In genomic region chr6:30685157-30685976, GRCh38 we compare ENCODE assay signal across 7 cellular contexts. TPM values are rescaled to one million over a fixed set of nuclear protein-coding genes. Genes with fewer than 3 reads are reported as not detected.
A peak's percentile ranks its signal among the peaks of the same experiment; 100 is the strongest.
DNase-seq lines count a peak whose midpoint lies in the region; FAIRE-seq and TF ChIP-seq lines count a peak whose summit lies in the region.

No MANE protein-coding gene starts in this region.

- TF ChIP-seq CTCF in H1 (IDR thresholded peaks at IDR 0.05; ENCODE audit: control extremely low read depth in 1 of 3, insufficient read depth in 1 of 3, low read depth in 1 of 3, low read length in 3 of 3) = peak in 1 of 3 experiments; percentile 19; a peak in 1 of 4 replicates

- H3K9me3 ChIP-seq in HAP-1 (no peaks in the 10 kb centered on the region), SJCRH30 (replicated peaks) (no peaks in the 10 kb centered on the region), H1 (ENCODE audit: insufficient read depth in 2 of 2, low read depth in 1 of 2, low read length in 1 of 2) (no peaks in the 10 kb centered on the region), neuron (ENCODE audit: low read length) (no peaks in the 10 kb centered on the region)

- peaks cover 4% of the 10 kb centered on the region; the same call in 1 of the 2 replicates for H3K79me1 ChIP-seq in H1 (ENCODE audit: low read depth, low read length)

- H4K20me1 ChIP-seq in H1 (replicated peaks in 1 of 2; ENCODE audit: control insufficient read depth in 1 of 2, insufficient read depth in 2 of 2, low read length in 2 of 2) = peaks cover 3 to 5% of the 10 kb centered on the region in 2 experiments

- no peak overlapping the region for H4K5ac ChIP-seq in H1 (ENCODE audit: insufficient read length, low read depth, low read length)

- peak overlapping the region; percentile 67 for H3K4me3 ChIP-seq in HAP-1
- H3K4me3 ChIP-seq in SJCRH30 = peak overlapping the region; percentile 83
- peak overlapping the region in 3 of 4 experiments; percentile 49 to 97 (median 82); a peak in 5 of 8 replicates for H3K4me3 ChIP-seq in H1 (ENCODE audit: extremely low read depth in 1 of 4, insufficient read depth in 2 of 4, low read depth in 3 of 4, low read length in 4 of 4)
- peak overlapping the region; percentile 68 for H3K4me3 ChIP-seq in neuron (ENCODE audit: low read length)

- no peak for TF ChIP-seq RAD21 in H1 (IDR thresholded peaks at IDR 0.05 in 1 of 2, conservative IDR thresholded peaks at IDR 0.05 in 1 of 2; ENCODE audit: low read depth in 2 of 2, low read length in 2 of 2)

- H3K36me3 ChIP-seq in HAP-1 (replicated peaks) (peaks cover 3% of the 10 kb centered on the region; the same call in 1 of the 2 replicates), SJCRH30 (no peaks in the 10 kb centered on the region; the same call in none of the 2 replicates), H1 (ENCODE audit: control insufficient read depth in 2 of 4, insufficient read depth in 4 of 4, low read length in 3 of 4) (no peaks in the 10 kb centered on the region; a peak in 1 of 8 replicates), neuron (ENCODE audit: insufficient read depth, low read length) (peaks cover 6% of the 10 kb centered on the region)

- no peak for TF ChIP-seq POLR2A in H1 (IDR thresholded peaks at IDR 0.05; ENCODE audit: control extremely low read depth in 1 of 2, low read depth in 2 of 2, low read length in 2 of 2)

- H3K27me3 ChIP-seq in HAP-1 (ENCODE audit: low read depth) (no peaks in the 10 kb centered on the region), SJCRH30 (no peaks in the 10 kb centered on the region), H1 (replicated peaks in 1 of 4; ENCODE audit: control insufficient read depth in 3 of 4, extremely low read depth in 1 of 4, insufficient read depth in 3 of 4, low read length in 3 of 4) (no peaks in the 10 kb centered on the region), neuron (ENCODE audit: insufficient read depth, low read length) (no peaks in the 10 kb centered on the region)

- no peak for TF ChIP-seq EP300 in H1 (IDR thresholded peaks at IDR 0.05; ENCODE audit: borderline replicate concordance in 1 of 2, low read depth in 2 of 2, low read length in 2 of 2)

- POLR2A ChIA-PET in H1 (lab: Charles Lee; ENCODE audit: partially characterized antibody) = interaction anchor here (0.6 to 18.7 kb wide), 8 partner anchors 9 to 39 kb away, joined by 3 to 388 read pairs (median 4); partner anchors contain the start of genes MDC1 and TUBB

- H3K18ac ChIP-seq in H1 (ENCODE audit: extremely low read depth, low read length) = peak overlapping the region; percentile 48; the same call in 1 of the 2 replicates

- CTCF ChIA-PET in H1 (lab: Charles Lee; ENCODE audit: partially characterized antibody) = interaction anchor here (0.6 to 11.0 kb wide), 11 partner anchors 10 to 230 kb away, joined by 3 to 147 read pairs (median 4); partner anchors contain the start of genes ATAT1 and DHX16

- H3K4ac ChIP-seq in H1 (replicated peaks; ENCODE audit: insufficient read length, low read depth, low read length) = no peak overlapping the region

- peaks cover 15% of the 10 kb centered on the region for H3K23me2 ChIP-seq in H1 (ENCODE audit: low read depth, low read length)

- in situ Hi-C loops in HAP-1 (cut with MboI; ENCODE audit: low sequenced_read_pairs) = no loop called here

- no peak overlapping the region for H3K14ac ChIP-seq in H1 (ENCODE audit: insufficient read length)

- no peak overlapping the region for H3K27ac ChIP-seq in SJCRH30
- no peak overlapping the region for H3K27ac ChIP-seq in H1 (ENCODE audit: low read depth, low read length)

- H2BK120ac ChIP-seq in H1 (replicated peaks; ENCODE audit: low read depth, low read length) = no peak overlapping the region

- FAIRE-seq in H1 (lab: Jason Lieb, UNC) = no peak

- H2BK20ac ChIP-seq in H1 (ENCODE audit: low read length) = no peak overlapping the region

- 0 out of 2 replicates have a peak overlapping the region, but pooled peaks have one; percentile 37 for H4K8ac ChIP-seq in H1 (ENCODE audit: extremely low read depth, insufficient read depth, low read length)

- no peak overlapping the region for H3K56ac ChIP-seq in H1 (replicated peaks; ENCODE audit: insufficient read length, low read depth, low read length)

- peak overlapping the region; percentile 46; the same call in 1 of the 2 replicates for H2BK15ac ChIP-seq in H1 (ENCODE audit: low read length)

- no peak overlapping the region for H4K91ac ChIP-seq in H1 (replicated peaks; ENCODE audit: insufficient read length, low read length)

- peaks cover 0 to 20% of the 10 kb centered on the region in 2 experiments; a peak in 3 of 4 replicates for H3K79me2 ChIP-seq in H1 (ENCODE audit: control insufficient read depth in 1 of 2, insufficient read depth in 2 of 2, low read length in 2 of 2)

- no peak overlapping the region for H2BK12ac ChIP-seq in H1 (ENCODE audit: low read depth, low read length)

- H2AFZ ChIP-seq in H1 (ENCODE audit: low read length) (no peak overlapping the region), neuron (ENCODE audit: low read depth, low read length) (no peak overlapping the region)

- H3K23ac ChIP-seq in H1 (ENCODE audit: insufficient read length) = no peak overlapping the region

- peaks cover 48% of the 10 kb centered on the region for H3K4me1 ChIP-seq in HAP-1
- H3K4me1 ChIP-seq in SJCRH30 = peaks cover 39% of the 10 kb centered on the region
- peaks cover 7 to 48% (median 31%) of the 10 kb centered on the region in 4 experiments for H3K4me1 ChIP-seq in H1 (replicated peaks in 1 of 4; ENCODE audit: control insufficient read depth in 3 of 4, insufficient read depth in 4 of 4, low read length in 3 of 4)
- H3K4me1 ChIP-seq in neuron (ENCODE audit: insufficient read depth, low read length) = peaks cover 75% of the 10 kb centered on the region

- no peak overlapping the region; the same call in 1 of the 2 replicates for H2AK5ac ChIP-seq in H1 (ENCODE audit: low read depth, low read length)

- WGBS in H1 (ENCODE audit: extremely low coverage in 1 of 2, insufficient coverage in 1 of 2, insufficient read length in 1 of 2, insufficient replicate concordance in 2 of 2, low coverage in 1 of 2, low lambda C conversion rate in 2 of 2, missing lambda C conversion rate in 1 of 2), 2 experiments = 69% methylated on average over 28 of the region's 28 CpGs; no CpG with 5 or more reads in 1 of the 2 experiments

- peak overlapping the region; percentile 35; the same call in 1 of the 2 replicates for H2BK5ac ChIP-seq in H1 (ENCODE audit: low read depth, low read length)

- peak overlapping the region; percentile 96 to 98; a peak in 3 of 4 replicates for H3K4me2 ChIP-seq in H1 (ENCODE audit: insufficient read depth in 1 of 2, low read depth in 2 of 2, low read length in 2 of 2)

- 0 out of 7 replicates have a peak overlapping the region, but pooled peaks of 1 of the 4 experiments have one; percentile 21 for H3K9ac ChIP-seq in H1 (replicated peaks in 1 of 4; ENCODE audit: extremely low read depth in 1 of 4, low read depth in 3 of 4, low read length in 3 of 4)

- DNase-seq in HAP-1 (ENCODE audit: low spot score in 2 of 2) = peak in 1 of 2 experiments; percentile 47
- no peak for DNase-seq in SJCRH30
- DNase-seq in H1 (ENCODE audit: low read depth in 1 of 2, low spot score in 2 of 2) = no peak
- no peak for DNase-seq in NCI-H748 treated with DMSO at 0.1 percent for 48 hours (lab: John Stamatoyannopoulos, UW)
- no peak for DNase-seq in GDM1 (lab: John Stamatoyannopoulos, UW)
- no peak for DNase-seq in NCI-H2029 treated with DMSO at 0.1 percent for 48 hours (lab: John Stamatoyannopoulos, UW)

RNA-seq across cellular contexts. Expression of gene PPP1R18, which starts 1.1 kb away (rescaled TPM):
- total RNA-seq in SJCRH30 (2014; rRNA removed; shearing (Covaris generic)) = 39.4 and 44.3 TPM in 2 replicates
- total RNA-seq in H1 (2021; fragmentation: NEBNext Ultra II Directional; extraction: Animal tissue kit (Norgen Biotek cat#: 25700)) = 23.6 and 25.1 TPM in 2 replicates
- polyA plus RNA-seq in H1 (2011; rRNA removed) = 29.1 and 33.2 TPM in 2 replicates
- 21.6 TPM for polyA plus RNA-seq in H1 (2011; cell fraction: cytosol; rRNA removed)
- polyA plus RNA-seq in H1 (2011; cell fraction: nucleus; rRNA removed) = 38.2 TPM
- 22.3 to 25.4 TPM (median 25.0 TPM) in 4 replicates for polyA plus RNA-seq in H1 (2012, experiment 1 of 2)
- polyA plus RNA-seq in H1 (2012, experiment 2 of 2) = 33.6 TPM
- 31.3 TPM for polyA plus RNA-seq in H1 (2013, experiment 1 of 2)
- 28.9 TPM for polyA plus RNA-seq in H1 (2013, experiment 2 of 2)
- 19.7 and 22.4 TPM in 2 replicates for polyA minus RNA-seq in H1 (2011; rRNA and poly(A)+ RNA removed)
- polyA minus RNA-seq in H1 (2011; cell fraction: cytosol; rRNA and poly(A)+ RNA removed) = 15.6 TPM
- polyA minus RNA-seq in H1 (2011; cell fraction: nucleus; rRNA and poly(A)+ RNA removed) = 11.4 TPM

RNA-seq across cellular contexts. Expression of gene NRM, which starts 5.4 kb away (rescaled TPM):
- 25.0 and 29.6 TPM in 2 replicates for total RNA-seq in SJCRH30 (2014; rRNA removed; shearing (Covaris generic))
- total RNA-seq in H1 (2021; fragmentation: NEBNext Ultra II Directional; extraction: Animal tissue kit (Norgen Biotek cat#: 25700)) = 27.3 and 28.0 TPM in 2 replicates
- 50.4 and 55.4 TPM in 2 replicates for polyA plus RNA-seq in H1 (2011; rRNA removed)
- 18.8 TPM for polyA plus RNA-seq in H1 (2011; cell fraction: cytosol; rRNA removed)
- polyA plus RNA-seq in H1 (2011; cell fraction: nucleus; rRNA removed) = 31.7 TPM
- polyA plus RNA-seq in H1 (2012, experiment 1 of 2) = 27.7 to 48.3 TPM (median 41.6 TPM) in 4 replicates
- polyA plus RNA-seq in H1 (2012, experiment 2 of 2) = 60.0 TPM
- polyA plus RNA-seq in H1 (2013, experiment 1 of 2) = 92.9 TPM
- polyA plus RNA-seq in H1 (2013, experiment 2 of 2) = 99.7 TPM
- polyA minus RNA-seq in H1 (2011; rRNA and poly(A)+ RNA removed) = 24.4 and 26.8 TPM in 2 replicates
- 21.6 TPM for polyA minus RNA-seq in H1 (2011; cell fraction: cytosol; rRNA and poly(A)+ RNA removed)
- polyA minus RNA-seq in H1 (2011; cell fraction: nucleus; rRNA and poly(A)+ RNA removed) = 15.4 TPM

RNA-seq across cellular contexts. Expression of gene DHX16, which starts 12.6 kb away (rescaled TPM):
- total RNA-seq in SJCRH30 (2014; rRNA removed; shearing (Covaris generic)) = 26.5 and 29.0 TPM in 2 replicates
- 27.4 and 29.4 TPM in 2 replicates for total RNA-seq in H1 (2021; fragmentation: NEBNext Ultra II Directional; extraction: Animal tissue kit (Norgen Biotek cat#: 25700))
- 44.4 and 53.8 TPM in 2 replicates for polyA plus RNA-seq in H1 (2011; rRNA removed)
- polyA plus RNA-seq in H1 (2011; cell fraction: cytosol; rRNA removed) = 43.4 TPM
- polyA plus RNA-seq in H1 (2011; cell fraction: nucleus; rRNA removed) = 70.6 TPM
- polyA plus RNA-seq in H1 (2012, experiment 1 of 2) = 29.1 to 38.2 TPM (median 35.0 TPM) in 4 replicates
- 18.5 TPM for polyA plus RNA-seq in H1 (2012, experiment 2 of 2)
- polyA plus RNA-seq in H1 (2013, experiment 1 of 2) = 18.6 TPM
- polyA plus RNA-seq in H1 (2013, experiment 2 of 2) = 17.8 TPM
- 46.2 and 54.8 TPM in 2 replicates for polyA minus RNA-seq in H1 (2011; rRNA and poly(A)+ RNA removed)
- 17.8 TPM for polyA minus RNA-seq in H1 (2011; cell fraction: cytosol; rRNA and poly(A)+ RNA removed)
- 20.5 TPM for polyA minus RNA-seq in H1 (2011; cell fraction: nucleus; rRNA and poly(A)+ RNA removed)

RNA-seq across cellular contexts. Expression of gene MDC1, which starts 31.7 kb away (rescaled TPM):
- 24.6 and 25.0 TPM in 2 replicates for total RNA-seq in SJCRH30 (2014; rRNA removed; shearing (Covaris generic))
- 68.0 and 81.1 TPM in 2 replicates for total RNA-seq in H1 (2021; fragmentation: NEBNext Ultra II Directional; extraction: Animal tissue kit (Norgen Biotek cat#: 25700))
- 29.9 and 40.9 TPM in 2 replicates for polyA plus RNA-seq in H1 (2011; rRNA removed)
- 19.5 TPM for polyA plus RNA-seq in H1 (2011; cell fraction: cytosol; rRNA removed)
- polyA plus RNA-seq in H1 (2011; cell fraction: nucleus; rRNA removed) = 95.4 TPM
- polyA plus RNA-seq in H1 (2012, experiment 1 of 2) = 49.3 to 109 TPM (median 73.8 TPM) in 4 replicates
- polyA plus RNA-seq in H1 (2012, experiment 2 of 2) = 21.4 TPM
- polyA plus RNA-seq in H1 (2013, experiment 1 of 2) = 40.3 TPM
- 37.3 TPM for polyA plus RNA-seq in H1 (2013, experiment 2 of 2)
- 37.3 and 50.7 TPM in 2 replicates for polyA minus RNA-seq in H1 (2011; rRNA and poly(A)+ RNA removed)
- polyA minus RNA-seq in H1 (2011; cell fraction: cytosol; rRNA and poly(A)+ RNA removed) = 23.5 TPM
- polyA minus RNA-seq in H1 (2011; cell fraction: nucleus; rRNA and poly(A)+ RNA removed) = 20.3 TPM

RNA-seq across cellular contexts. Expression of gene TUBB, which starts 34.8 kb away (rescaled TPM):
- total RNA-seq in SJCRH30 (2014; rRNA removed; shearing (Covaris generic)) = 1,652 and 1,704 TPM in 2 replicates
- total RNA-seq in H1 (2021; fragmentation: NEBNext Ultra II Directional; extraction: Animal tissue kit (Norgen Biotek cat#: 25700)) = 1,880 and 1,905 TPM in 2 replicates
- polyA plus RNA-seq in H1 (2011; rRNA removed) = 2,449 and 3,022 TPM in 2 replicates
- 2,499 TPM for polyA plus RNA-seq in H1 (2011; cell fraction: cytosol; rRNA removed)
- polyA plus RNA-seq in H1 (2011; cell fraction: nucleus; rRNA removed) = 1,900 TPM
- 1,911 to 2,255 TPM (median 2,177 TPM) in 4 replicates for polyA plus RNA-seq in H1 (2012, experiment 1 of 2)
- polyA plus RNA-seq in H1 (2012, experiment 2 of 2) = 2,703 TPM
- polyA plus RNA-seq in H1 (2013, experiment 1 of 2) = 1,525 TPM
- 1,520 TPM for polyA plus RNA-seq in H1 (2013, experiment 2 of 2)
- 3,133 and 3,204 TPM in 2 replicates for polyA minus RNA-seq in H1 (2011; rRNA and poly(A)+ RNA removed)
- polyA minus RNA-seq in H1 (2011; cell fraction: cytosol; rRNA and poly(A)+ RNA removed) = 961 TPM
- polyA minus RNA-seq in H1 (2011; cell fraction: nucleus; rRNA and poly(A)+ RNA removed) = 586 TPM
